ENCODE assay signal across 37 cellular contexts in genomic region chr1:3696689-3697088, GRCh38. TPM values are rescaled to one million over a fixed set of nuclear protein-coding genes. Genes with fewer than 3 reads are reported as not detected.
"Had no signal": no experiment of that assay in that cellular context is flagged by ENCODE, and none has a peak within 500 bp of the region (broad histone marks: within the 10 kb centered on the region; RNA-seq: fewer than 3 reads in every experiment).

No MANE protein-coding gene starts in this region.

- H3K4me1 ChIP-seq: colonic mucosa, gastrocnemius medialis, psoas muscle, testis had no signal

- DNase-seq: colonic mucosa; effector CD8-positive, alpha-beta T cell; endodermal cell; foreskin fibroblast; gastrocnemius medialis; heart left ventricle; kidney; mesendoderm; midbrain; naive thymus-derived CD4-positive, alpha-beta T cell; occipital lobe; ovary; posterior cingulate gyrus; psoas muscle; right cardiac atrium; sigmoid colon; stimulated activated CD4-positive, alpha-beta T cell treated with anti-CD3 and anti-CD28 coated beads, Interleukin-2, amount 100 ng/mL, for 24 hours; stimulated activated CD4-positive, alpha-beta T cell treated with anti-CD3 and anti-CD28 coated beads, Interleukin-4, amount 100 ng/mL, for 24 hours; stimulated activated naive CD8-positive, alpha-beta T cell treated with anti-CD3 and anti-CD28 coated beads, Interleukin-15, Interleukin-2, amounts not matched to agents 100 U/mL and 50 U/mL, for 24 hours; substantia nigra; testis; tibial artery had no signal

- H3K4me3 Mint-ChIP-seq: dendritic cell treated with granulocyte-macrophage colony-stimulating factor and Interleukin-4, amounts not matched to agents 40 ng/mL and 50 ng/mL, for 4 days; endodermal cell; nephron; type B pancreatic cell had no signal

- H3K27ac Mint-ChIP-seq: dendritic cell treated with granulocyte-macrophage colony-stimulating factor and Interleukin-4, amounts not matched to agents 40 ng/mL and 50 ng/mL, for 4 days; endodermal cell; naive thymus-derived CD4-positive, alpha-beta T cell; nephron; stimulated activated effector memory CD8-positive, alpha-beta T cell treated with anti-CD3 and anti-CD28 coated beads, Interleukin-12 subunit alpha, Interleukin-12 subunit beta, amount 100 ng/mL, for 72 hours; type B pancreatic cell had no signal

- H3K4me1 Mint-ChIP-seq: nephron had no signal

- ATAC-seq: esophagus mucosa; heart left ventricle; naive thymus-derived CD4-positive, alpha-beta T cell; right cardiac atrium; stimulated activated effector memory CD8-positive, alpha-beta T cell treated with anti-CD3 and anti-CD28 coated beads, Interleukin-12 subunit alpha, Interleukin-12 subunit beta, amount 100 ng/mL, for 72 hours; stimulated activated naive CD8-positive, alpha-beta T cell treated with anti-CD3 and anti-CD28 coated beads, Interleukin-15, Interleukin-2, amounts not matched to agents 100 U/mL and 50 U/mL, for 24 hours had no signal

- H3K9me3 Mint-ChIP-seq: dendritic cell treated with granulocyte-macrophage colony-stimulating factor and Interleukin-4, amounts not matched to agents 40 ng/mL and 50 ng/mL, for 4 days; naive thymus-derived CD4-positive, alpha-beta T cell; nephron; stimulated activated effector memory CD8-positive, alpha-beta T cell treated with anti-CD3 and anti-CD28 coated beads, Interleukin-12 subunit alpha, Interleukin-12 subunit beta, amount 100 ng/mL, for 72 hours; type B pancreatic cell had no signal

- H3K9me3 ChIP-seq: colonic mucosa, gastrocnemius medialis, heart left ventricle, ovary, psoas muscle, sigmoid colon, testis, tibial artery had no signal

- H3K27ac ChIP-seq: colonic mucosa, epithelial cell of prostate, gastrocnemius medialis, heart left ventricle, hepatocyte, ovary, psoas muscle, sigmoid colon, testis, tibial artery had no signal

- H3K36me3 ChIP-seq: colonic mucosa, gastrocnemius medialis, heart left ventricle, ovary, sigmoid colon, tibial artery had no signal

- H3K36me3 Mint-ChIP-seq: stimulated activated effector memory CD8-positive, alpha-beta T cell treated with anti-CD3 and anti-CD28 coated beads, Interleukin-12 subunit alpha, Interleukin-12 subunit beta, amount 100 ng/mL, for 72 hours; type B pancreatic cell had no signal

- H3K4me3 ChIP-seq: colonic mucosa, gastrocnemius medialis, heart left ventricle, hepatocyte, ovary, psoas muscle, sigmoid colon, testis, tibial artery had no signal

RNA-seq across cellular contexts. Expression of gene TP73, which starts 44.4 kb away (rescaled TPM):
- total RNA-seq: sigmoid colon, skeletal muscle tissue had no signal

RNA-seq across cellular contexts. Expression of gene CCDC27, which starts 55.6 kb away (rescaled TPM):
- total RNA-seq: colonic mucosa; endodermal cell; esophagus mucosa; glomerular endothelial cell; heart left ventricle; kidney; left lobe of liver; lower leg skin; lung microvascular endothelial cell; mucosa of gallbladder; naive thymus-derived CD4-positive, alpha-beta T cell; occipital lobe; ovary; renal cortical epithelial cell; sigmoid colon; skeletal muscle tissue; urinary bladder had no signal
